In the genomic region with DNA sequence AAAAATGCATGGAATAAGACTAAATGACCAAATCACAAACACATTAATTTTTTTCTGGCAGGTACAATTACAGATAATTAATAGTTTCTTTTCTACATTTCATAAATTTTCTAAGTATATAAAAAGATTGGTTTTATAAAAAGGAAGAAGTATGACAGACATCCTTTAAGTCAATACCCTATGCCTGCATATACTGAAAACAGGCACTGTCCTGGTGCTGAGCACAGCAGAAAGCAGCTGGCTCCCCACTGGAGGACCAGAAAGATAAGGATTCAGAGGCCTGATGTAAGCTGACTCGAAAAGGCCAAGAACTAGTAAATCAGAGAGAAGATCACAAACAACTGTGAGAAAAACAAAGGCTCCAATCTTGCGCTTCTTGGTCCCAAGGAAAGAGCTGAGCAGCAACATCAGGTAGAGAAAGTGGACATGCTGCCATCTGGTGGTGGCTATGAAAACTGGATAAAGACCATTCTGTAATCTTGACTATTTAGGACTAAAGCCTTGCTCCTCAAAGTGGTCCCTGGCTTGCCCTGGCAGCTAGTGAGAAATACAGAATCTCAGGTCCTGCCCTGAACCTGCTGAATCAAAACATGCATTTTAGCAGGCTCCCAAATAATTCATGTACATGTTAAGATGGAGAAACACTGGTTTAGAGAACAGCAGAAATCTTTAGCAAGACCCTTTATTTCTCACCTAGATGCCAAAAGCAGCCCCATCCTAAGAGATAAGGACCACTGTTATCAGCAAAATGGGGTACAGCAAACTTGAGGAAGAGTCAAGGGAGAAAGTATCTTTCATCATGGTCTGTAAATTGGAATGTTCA, we compare ENCODE assay signal across 8 cellular contexts.
DNase-seq lines count a peak whose midpoint lies in the region; ATAC-seq and TF ChIP-seq lines count a peak whose summit lies in the region.

No MANE protein-coding gene starts in this region.

- peak; percentile 76 to 86 for TF ChIP-seq RAD21 in liver (IDR thresholded peaks at IDR 0.05)

- H3K27ac ChIP-seq in colonic mucosa: no peak overlapping the region
- H3K27ac ChIP-seq in liver (ENCODE audit: low read depth in 1 of 2, low read length in 2 of 2): no peak overlapping the region

- peak; percentile 76 for TF ChIP-seq CTCF in colonic mucosa (IDR thresholded peaks at IDR 0.05)
- peak; percentile 69 for TF ChIP-seq CTCF in liver (IDR thresholded peaks at IDR 0.05; ENCODE audit: low read depth, low read length, missing input control)

- ATAC-seq in GM18858 (IDR thresholded peaks at IDR 0.05; ENCODE audit: unreplicated experiment) (peak; percentile 92), HG03039 (IDR thresholded peaks at IDR 0.05; ENCODE audit: unreplicated experiment) (peak; percentile 89)

- no peak overlapping the region for H3K9ac ChIP-seq in colonic mucosa (ENCODE audit: low read depth in 2 of 2, low read length in 2 of 2)
- no peak overlapping the region for H3K9ac ChIP-seq in liver (ENCODE audit: low read depth in 1 of 2, low read length in 2 of 2)

- H3K4me3 ChIP-seq in colonic mucosa: no peak overlapping the region
- no peak overlapping the region for H3K4me3 ChIP-seq in liver (ENCODE audit: low read depth in 1 of 3, low read length in 3 of 3)

- H3K9me3 ChIP-seq in colonic mucosa (no peaks in the 10 kb centered on the region), liver (ENCODE audit: control insufficient read depth in 4 of 4, low read length in 3 of 4) (no peaks in the 10 kb centered on the region)

- H3K27me3 ChIP-seq in colonic mucosa (no peaks in the 10 kb centered on the region), liver (ENCODE audit: control insufficient read depth in 4 of 4, insufficient read depth in 4 of 4, low read length in 3 of 4) (no peaks in the 10 kb centered on the region)

- H3K4me1 ChIP-seq in colonic mucosa (no peaks in the 10 kb centered on the region), liver (ENCODE audit: control insufficient read depth in 4 of 4, insufficient read depth in 4 of 4, low read length in 3 of 4) (no peaks in the 10 kb centered on the region)

- DNase-seq in AML-193 (lab: John Stamatoyannopoulos, UW) (peak; percentile 75 to 89), NCI-H2196 (lab: John Stamatoyannopoulos, UW; ENCODE audit: unreplicated experiment) (peak; percentile 4), colonic mucosa (peak; percentile 34)
- DNase-seq in activated CD4-positive, CD25-positive, alpha-beta regulatory T cell treated with anti-CD3 and anti-CD28 coated beads, Interleukin-2, amount 50 U/mL, for 16 hours (ENCODE audit: low read depth, low spot score): peak; percentile 23
- peak; percentile 9 to 19 for DNase-seq in stimulated activated CD8-positive, alpha-beta memory T cell treated with anti-CD3 and anti-CD28 coated beads, Interleukin-15, amount 100 ng/mL, for 48 hours (ENCODE audit: low read depth in 2 of 2)

- WGBS in liver: 36% methylated on average over 2 of the region's 2 CpGs

- intact Hi-C loops in colonic mucosa (cut with DNase I): loop anchor here (2.0 kb wide), 1 partner anchor 138 kb away; no protein-coding TSS in a partner anchor

- no peaks in the 10 kb centered on the region for H3K36me3 ChIP-seq in colonic mucosa
- H3K36me3 ChIP-seq in liver (ENCODE audit: control insufficient read depth in 4 of 4, insufficient read depth in 3 of 4, low read depth in 1 of 4, low read length in 3 of 4): peaks cover 2 to 25% (median 11%) of the 10 kb centered on the region in 4 donors

TF ChIP-seq in liver, 16 proteins besides CTCF, POLR2A, EP300 and RAD21:
- no peak for TF ChIP-seq GABPA (IDR thresholded peaks at IDR 0.05 in 1 of 2, conservative IDR thresholded peaks at IDR 0.05 in 1 of 2)
- TF ChIP-seq, protein P1, sequence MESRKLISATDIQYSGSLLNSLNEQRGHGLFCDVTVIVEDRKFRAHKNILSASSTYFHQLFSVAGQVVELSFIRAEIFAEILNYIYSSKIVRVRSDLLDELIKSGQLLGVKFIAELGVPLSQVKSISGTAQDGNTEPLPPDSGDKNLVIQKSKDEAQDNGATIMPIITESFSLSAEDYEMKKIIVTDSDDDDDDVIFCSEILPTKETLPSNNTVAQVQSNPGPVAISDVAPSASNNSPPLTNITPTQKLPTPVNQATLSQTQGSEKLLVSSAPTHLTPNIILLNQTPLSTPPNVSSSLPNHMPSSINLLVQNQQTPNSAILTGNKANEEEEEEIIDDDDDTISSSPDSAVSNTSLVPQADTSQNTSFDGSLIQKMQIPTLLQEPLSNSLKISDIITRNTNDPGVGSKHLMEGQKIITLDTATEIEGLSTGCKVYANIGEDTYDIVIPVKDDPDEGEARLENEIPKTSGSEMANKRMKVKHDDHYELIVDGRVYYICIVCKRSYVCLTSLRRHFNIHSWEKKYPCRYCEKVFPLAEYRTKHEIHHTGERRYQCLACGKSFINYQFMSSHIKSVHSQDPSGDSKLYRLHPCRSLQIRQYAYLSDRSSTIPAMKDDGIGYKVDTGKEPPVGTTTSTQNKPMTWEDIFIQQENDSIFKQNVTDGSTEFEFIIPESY (IDR thresholded peaks at IDR 0.05): no peak
- TF ChIP-seq HNF4A (conservative IDR thresholded peaks at IDR 0.05): no peak
- no peak for TF ChIP-seq SP1 (IDR thresholded peaks at IDR 0.05)
- TF ChIP-seq, protein P2, sequence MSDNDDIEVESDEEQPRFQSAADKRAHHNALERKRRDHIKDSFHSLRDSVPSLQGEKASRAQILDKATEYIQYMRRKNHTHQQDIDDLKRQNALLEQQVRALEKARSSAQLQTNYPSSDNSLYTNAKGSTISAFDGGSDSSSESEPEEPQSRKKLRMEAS (IDR thresholded peaks at IDR 0.05): no peak
- no peak for TF ChIP-seq ATF3 (IDR thresholded peaks at IDR 0.05)
- TF ChIP-seq FOXA1 (IDR thresholded peaks at IDR 0.05): no peak
- TF ChIP-seq REST (IDR thresholded peaks at IDR 0.05): no peak
- TF ChIP-seq JUND (IDR thresholded peaks at IDR 0.05): no peak
- TF ChIP-seq TAF1 (conservative IDR thresholded peaks at IDR 0.05): no peak
- TF ChIP-seq YY1 (IDR thresholded peaks at IDR 0.05): no peak
- TF ChIP-seq HNF4G (IDR thresholded peaks at IDR 0.05): no peak
- no peak for TF ChIP-seq RXRA (IDR thresholded peaks at IDR 0.05)
- no peak for TF ChIP-seq NR2F2 (IDR thresholded peaks at IDR 0.05)
TF ChIP-seq in liver: peak in this region for 0.

Comparison
In these comparisons a context has a peak if more than half of its experiments do, and no peak if none do; other contexts are left out.
1. DNase-seq: peak in every context shown above with its lines; median percentile 82 in AML-193; 34 in colonic mucosa; 23 in activated CD4-positive, CD25-positive, alpha-beta regulatory T cell treated with anti-CD3 and anti-CD28 coated beads, Interleukin-2, amount 50 U/mL, for 16 hours; 14 in stimulated activated CD8-positive, alpha-beta memory T cell treated with anti-CD3 and anti-CD28 coated beads, Interleukin-15, amount 100 ng/mL, for 48 hours; 4 in NCI-H2196.